In the genomic region with DNA sequence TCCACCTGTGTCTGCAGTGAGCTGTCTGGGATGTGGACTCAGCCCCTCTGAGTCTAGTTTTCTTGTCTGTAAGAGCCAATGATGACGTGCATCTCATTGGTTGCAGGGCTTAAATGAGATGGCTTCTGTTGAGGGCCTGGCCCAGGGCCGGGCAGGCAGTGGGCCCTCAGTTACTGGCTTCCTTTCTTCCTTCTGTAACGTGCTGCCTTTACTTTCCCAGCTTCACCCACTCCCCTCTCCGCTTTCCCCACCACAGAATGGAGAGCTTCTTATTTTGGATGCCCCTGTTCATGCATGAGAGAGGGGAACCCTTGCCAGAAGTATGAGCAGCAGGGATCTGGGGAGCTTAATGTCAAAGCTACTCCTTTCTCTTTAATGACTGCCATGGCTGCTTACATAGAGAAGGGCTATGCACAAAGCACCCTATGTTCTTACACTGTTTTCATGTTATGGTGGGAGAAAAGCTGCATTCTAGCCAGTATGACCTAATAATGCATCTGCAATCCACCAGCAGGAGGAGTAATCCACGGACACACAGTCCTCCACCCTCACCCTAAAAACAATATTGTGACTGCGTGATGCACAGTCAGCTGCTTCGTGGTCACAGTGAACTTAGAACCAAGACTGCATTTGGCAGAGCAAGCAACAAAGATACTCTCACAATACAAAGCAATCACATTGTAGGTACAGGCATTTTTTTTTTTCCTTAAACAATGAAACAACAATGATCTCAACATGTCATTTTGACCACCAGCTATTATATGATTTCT, we compare ENCODE assay signal across 10 cellular contexts. TPM values are rescaled to one million over a fixed set of nuclear protein-coding genes. Genes with fewer than 3 reads are reported as not detected.
DNase-seq lines count a peak whose midpoint lies in the region; TF ChIP-seq lines count a peak whose summit lies in the region.
"Had no signal": no experiment of that assay in that cellular context is flagged by ENCODE, and none has a peak within 500 bp of the region (broad histone marks: within the 10 kb centered on the region; RNA-seq: fewer than 3 reads in every experiment).

No MANE protein-coding gene starts in this region.

- H3K79me1 ChIP-seq in mesenchymal stem cell (replicated peaks; ENCODE audit: low read length, poor library complexity, severe bottlenecking) = no peaks in the 10 kb centered on the region

- peak overlapping the region; percentile 62 for H3K9ac ChIP-seq in mesenchymal stem cell (ENCODE audit: low read length)

- no peak overlapping the region for H4K8ac ChIP-seq in mesenchymal stem cell (ENCODE audit: low read length)

- H2AK5ac ChIP-seq in mesenchymal stem cell (ENCODE audit: low read length, severe bottlenecking) = no peak overlapping the region

- no peaks in the 10 kb centered on the region for H3K27me3 ChIP-seq in mesenchymal stem cell (ENCODE audit: control insufficient read depth in 1 of 2, insufficient read depth in 1 of 2, low read length in 2 of 2)
- H3K27me3 ChIP-seq: upper lobe of left lung had no signal

- no peaks in the 10 kb centered on the region for H3K36me3 ChIP-seq in mesenchymal stem cell (ENCODE audit: control insufficient read depth in 1 of 2, insufficient read depth in 2 of 2, low read depth in 1 of 2, low read length in 2 of 2)
- H3K36me3 ChIP-seq: upper lobe of left lung had no signal

- H3K4me3 ChIP-seq in choroid plexus epithelial cell (ENCODE audit: low read depth, low read length) (no peak overlapping the region), mesenchymal stem cell (ENCODE audit: insufficient read depth in 1 of 2, low read depth in 1 of 2, low read length in 2 of 2) (no peak overlapping the region), lower leg skin (ENCODE audit: low read depth, poor library complexity, severe bottlenecking) (no peak overlapping the region)
- H3K4me3 ChIP-seq: upper lobe of left lung had no signal

- no peak overlapping the region for H3K23ac ChIP-seq in mesenchymal stem cell (ENCODE audit: low read length in 2 of 2)

- H3K4me1 ChIP-seq in mesenchymal stem cell (ENCODE audit: control insufficient read depth, insufficient read depth, low read depth, low read length) = no peaks in the 10 kb centered on the region
- H3K4me1 ChIP-seq: upper lobe of left lung had no signal

- no peak overlapping the region for H2BK120ac ChIP-seq in mesenchymal stem cell (ENCODE audit: low read depth, low read length)

- H2BK12ac ChIP-seq in mesenchymal stem cell (ENCODE audit: low read length in 2 of 2) = no peak overlapping the region

- TF ChIP-seq POLR2A in lower leg skin (IDR thresholded peaks at IDR 0.05) = no peak

- H2BK15ac ChIP-seq in mesenchymal stem cell (ENCODE audit: low read depth, poor library complexity, severe bottlenecking) = no peak overlapping the region

- no peak overlapping the region for H2BK5ac ChIP-seq in mesenchymal stem cell (ENCODE audit: low read depth, low read length, poor library complexity, severe bottlenecking)

- no peak overlapping the region for H3K27ac ChIP-seq in mesenchymal stem cell (ENCODE audit: low read length, poor library complexity, severe bottlenecking)
- H3K27ac ChIP-seq: upper lobe of left lung had no signal

- intact Hi-C loops in lower leg skin (cut with DNase I; ENCODE audit: low total_unique reads) = loop anchor here (10.0 kb wide), 1 partner anchor 1105 kb away; no protein-coding TSS in a partner anchor

- TF ChIP-seq CTCF in choroid plexus epithelial cell (conservative IDR thresholded peaks at IDR 0.05; ENCODE audit: low read depth, low read length) (peak; percentile 76), lower leg skin (IDR thresholded peaks at IDR 0.05) (no peak)

- no peak overlapping the region for H4K91ac ChIP-seq in mesenchymal stem cell (ENCODE audit: low read length)

- no peak overlapping the region for H3K4me2 ChIP-seq in mesenchymal stem cell (ENCODE audit: low read length, poor library complexity, severe bottlenecking)

- no peak overlapping the region for H2AFZ ChIP-seq in mesenchymal stem cell (ENCODE audit: low read depth, low read length)

- DNase-seq in Ammon's horn (ENCODE audit: low spot score) = peak; percentile 85
- peak; percentile 12 for DNase-seq in M059J (ENCODE audit: low read depth)
- DNase-seq in choroid plexus epithelial cell (ENCODE audit: low read depth) = peak; percentile 83
- peak; percentile 49 for DNase-seq in mesenchymal stem cell
- no peak for DNase-seq in lower leg skin (ENCODE audit: low spot score in 2 of 2)
- DNase-seq in stimulated activated CD4-positive, alpha-beta T cell treated with anti-CD3 and anti-CD28 coated beads, Interleukin-1b, Interleukin-23, amount 100 ng/mL, for 48 hours = no peak
- DNase-seq in GM19238 (ENCODE audit: insufficient read length, low spot score) = no peak
- DNase-seq in NCI-H1092 treated with DMSO at 0.1 percent for 48 hours (lab: John Stamatoyannopoulos, UW) = no peak
- DNase-seq: stimulated activated CD4-positive, alpha-beta T cell treated with anti-CD3 and anti-CD28 coated beads, Interleukin-12 subunit alpha, Interleukin-12 subunit beta, amount 100 ng/mL, for 4 hours had no signal

- H3K4ac ChIP-seq in mesenchymal stem cell (ENCODE audit: low read depth in 1 of 2, low read length in 2 of 2) = no peak overlapping the region

- H3K14ac ChIP-seq in mesenchymal stem cell (ENCODE audit: low read length in 2 of 2) = no peak overlapping the region

- H3K9me3 ChIP-seq in mesenchymal stem cell (ENCODE audit: control insufficient read depth, low read length) = no peaks in the 10 kb centered on the region
- H3K9me3 ChIP-seq: upper lobe of left lung had no signal

- H3K18ac ChIP-seq in mesenchymal stem cell (ENCODE audit: low read depth in 1 of 2, low read length in 2 of 2) = no peak overlapping the region

- 75% methylated on average over 6 of the region's 7 CpGs for WGBS in mesenchymal stem cell
- 69 to 74% methylated on average over 7 of the region's 7 CpGs for WGBS in lower leg skin, 2 donors

RNA-seq across cellular contexts. Expression of gene CREG2, which starts 37.2 kb away (rescaled TPM):
- 0.15 and 0.86 TPM in 2 replicates for total RNA-seq in M059J (2014; rRNA removed; shearing (Covaris generic))
- not detected for polyA plus RNA-seq in mesenchymal stem cell (2013, experiment 1 of 2)
- not detected for polyA plus RNA-seq in mesenchymal stem cell (2013, experiment 2 of 2)
- not detected for total RNA-seq in lower leg skin

RNA-seq across cellular contexts. Expression of gene RNF149, which starts 41.6 kb away (rescaled TPM):
- 4.6 and 9.3 TPM in 2 replicates for total RNA-seq in M059J (2014; rRNA removed; shearing (Covaris generic))
- polyA plus RNA-seq in mesenchymal stem cell (2013, experiment 1 of 2) = 26.5 TPM
- polyA plus RNA-seq in mesenchymal stem cell (2013, experiment 2 of 2) = 28.5 TPM
- total RNA-seq in lower leg skin = 100 to 1,000 TPM in 1 of 4 donors, 10 to 100 TPM in 3; 59.8 to 120 (median 77.7) TPM

Comparison
In these comparisons a context has a peak if more than half of its experiments do, and no peak if none do; other contexts are left out.
1. DNase-seq: peak in Ammon's horn (single experiment), M059J (single experiment), choroid plexus epithelial cell (single experiment) and mesenchymal stem cell (single experiment); none in lower leg skin (0 of 2), stimulated activated CD4-positive, alpha-beta T cell treated with anti-CD3 and anti-CD28 coated beads, Interleukin-1b, Interleukin-23, amount 100 ng/mL, for 48 hours (single experiment), GM19238 (single experiment) and NCI-H1092 treated with DMSO at 0.1 percent for 48 hours (single experiment).